In genomic region chr7:6614941-6615737, GRCh38 we compare ENCODE assay signal across 8 cellular contexts. TPM values are rescaled to one million over a fixed set of nuclear protein-coding genes. Genes with fewer than 3 reads are reported as not detected.
DNase-seq lines count a peak whose midpoint lies in the region; ATAC-seq and TF ChIP-seq lines count a peak whose summit lies in the region.

Gene ZNF853, plus strand, starts transcription at chr7:6615610. Its CDS starts 565 bp downstream, at chr7:6616175.

- H3K4me3 Mint-ChIP-seq in activated CD8-positive, alpha-beta T cell treated with anti-CD3 and anti-CD28 coated beads for 36 hours: peak within 1 kb of the TSS; percentile 73

- DNase-seq in activated CD8-positive, alpha-beta T cell treated with anti-CD3 and anti-CD28 coated beads for 36 hours: no peak
- DNase-seq in foreskin keratinocyte (no peak), omental fat pad (ENCODE audit: low spot score) (no peak), HUDEP-2 (lab: John Stamatoyannopoulos, UW; ENCODE audit: unreplicated experiment in 76 of 76) (no peak), A172 (ENCODE audit: low spot score) (no peak)

- H3K9me3 ChIP-seq in HEK293 (ENCODE audit: control insufficient read depth, insufficient read depth, low read depth, low read length): no peaks in the 10 kb centered on the region

- H3K27ac ChIP-seq in HEK293 (ENCODE audit: extremely low read depth, low read depth, low read length) (peak within 1 kb of the TSS; percentile 71; the same call in 1 of the 2 replicates), foreskin keratinocyte (no peak within 1 kb of the TSS)

- H3K27ac Mint-ChIP-seq in activated CD8-positive, alpha-beta T cell treated with anti-CD3 and anti-CD28 coated beads for 36 hours: peak within 1 kb of the TSS; percentile 24

- peaks cover 2% of the 10 kb centered on the region for H3K27me3 Mint-ChIP-seq in activated CD8-positive, alpha-beta T cell treated with anti-CD3 and anti-CD28 coated beads for 36 hours

- peaks cover 11% of the 10 kb centered on the region for H3K4me1 Mint-ChIP-seq in activated CD8-positive, alpha-beta T cell treated with anti-CD3 and anti-CD28 coated beads for 36 hours (ENCODE audit: low read depth)

- H3K4me3 ChIP-seq in HEK293 (ENCODE audit: low read depth, low read length): peak within 1 kb of the TSS; percentile 64

- POLR2A ChIA-PET in HEK293 (lab: Yijun Ruan, JAX): no interaction called here
- POLR2A ChIA-PET in activated CD8-positive, alpha-beta T cell treated with anti-CD3 and anti-CD28 coated beads for 36 hours (lab: Charles Lee): no interaction called here

- ATAC-seq in activated CD8-positive, alpha-beta T cell treated with anti-CD3 and anti-CD28 coated beads for 36 hours: peak; percentile 52
- ATAC-seq in foreskin keratinocyte (peak; percentile 9), omental fat pad (ENCODE audit: low FRiP score) (peak; percentile 54), GM19395 (IDR thresholded peaks at IDR 0.05; ENCODE audit: unreplicated experiment) (no peak), HG02759 (IDR thresholded peaks at IDR 0.05; ENCODE audit: unreplicated experiment) (no peak)

- H3K9me3 Mint-ChIP-seq in activated CD8-positive, alpha-beta T cell treated with anti-CD3 and anti-CD28 coated beads for 36 hours: no peaks in the 10 kb centered on the region

- CTCF ChIA-PET in HEK293 (lab: Yijun Ruan, JAX): interaction anchor here (0.6 kb wide), 1 partner anchor 140 kb away, joined by 3 read pairs; no protein-coding TSS in a partner anchor
- CTCF ChIA-PET in activated CD8-positive, alpha-beta T cell treated with anti-CD3 and anti-CD28 coated beads for 36 hours (lab: Charles Lee): no interaction called here

- H3K36me3 Mint-ChIP-seq in activated CD8-positive, alpha-beta T cell treated with anti-CD3 and anti-CD28 coated beads for 36 hours (ENCODE audit: low read depth): no peaks in the 10 kb centered on the region

- H3K27me3 ChIP-seq in foreskin keratinocyte: peaks cover 57% of the 10 kb centered on the region

- H3K36me3 ChIP-seq in HEK293 (ENCODE audit: control insufficient read depth in 2 of 2, insufficient read depth in 1 of 2, low read length in 2 of 2): peaks cover 6 to 10% of the 10 kb centered on the region in 2 experiments; a peak in 2 of 3 replicates

- intact Hi-C loops in activated CD8-positive, alpha-beta T cell treated with anti-CD3 and anti-CD28 coated beads for 36 hours (cut with micrococcal nuclease): no loop called here

- 0 out of 2 replicates have a peak, but pooled peaks have one; percentile 16 for TF ChIP-seq CTCF in HEK293 (tag by site-specific recombination; IDR thresholded peaks at IDR 0.05)
- no peak for TF ChIP-seq CTCF in activated CD8-positive, alpha-beta T cell treated with anti-CD3 and anti-CD28 coated beads for 36 hours (IDR thresholded peaks at IDR 0.05)
- TF ChIP-seq CTCF in foreskin keratinocyte (conservative IDR thresholded peaks at IDR 0.05): no peak
- TF ChIP-seq CTCF in omental fat pad (IDR thresholded peaks at IDR 0.05): no peak

- H3K4me1 ChIP-seq in HEK293 (ENCODE audit: control insufficient read depth, insufficient read depth, low read length) (no peaks in the 10 kb centered on the region), foreskin keratinocyte (no peaks in the 10 kb centered on the region)

TF ChIP-seq in HEK293, 187 proteins besides CTCF, POLR2A, EP300 and RAD21:
- peak; percentile 72 for TF ChIP-seq ZNF423 (tag by site-specific recombination; IDR thresholded peaks at IDR 0.05)
- peak; percentile 97 for TF ChIP-seq GLIS1 (tag by site-specific recombination; IDR thresholded peaks at IDR 0.05)
- TF ChIP-seq, protein P1, sequence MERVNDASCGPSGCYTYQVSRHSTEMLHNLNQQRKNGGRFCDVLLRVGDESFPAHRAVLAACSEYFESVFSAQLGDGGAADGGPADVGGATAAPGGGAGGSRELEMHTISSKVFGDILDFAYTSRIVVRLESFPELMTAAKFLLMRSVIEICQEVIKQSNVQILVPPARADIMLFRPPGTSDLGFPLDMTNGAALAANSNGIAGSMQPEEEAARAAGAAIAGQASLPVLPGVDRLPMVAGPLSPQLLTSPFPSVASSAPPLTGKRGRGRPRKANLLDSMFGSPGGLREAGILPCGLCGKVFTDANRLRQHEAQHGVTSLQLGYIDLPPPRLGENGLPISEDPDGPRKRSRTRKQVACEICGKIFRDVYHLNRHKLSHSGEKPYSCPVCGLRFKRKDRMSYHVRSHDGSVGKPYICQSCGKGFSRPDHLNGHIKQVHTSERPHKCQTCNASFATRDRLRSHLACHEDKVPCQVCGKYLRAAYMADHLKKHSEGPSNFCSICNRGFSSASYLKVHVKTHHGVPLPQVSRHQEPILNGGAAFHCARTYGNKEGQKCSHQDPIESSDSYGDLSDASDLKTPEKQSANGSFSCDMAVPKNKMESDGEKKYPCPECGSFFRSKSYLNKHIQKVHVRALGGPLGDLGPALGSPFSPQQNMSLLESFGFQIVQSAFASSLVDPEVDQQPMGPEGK (tag by site-specific recombination; IDR thresholded peaks at IDR 0.05): peak; percentile 46; the same call in 1 of the 2 replicates
- peak; percentile 46; the same call in 1 of the 2 replicates for TF ChIP-seq ZBTB48 (tag by site-specific recombination; IDR thresholded peaks at IDR 0.05)
- TF ChIP-seq, protein P2, sequence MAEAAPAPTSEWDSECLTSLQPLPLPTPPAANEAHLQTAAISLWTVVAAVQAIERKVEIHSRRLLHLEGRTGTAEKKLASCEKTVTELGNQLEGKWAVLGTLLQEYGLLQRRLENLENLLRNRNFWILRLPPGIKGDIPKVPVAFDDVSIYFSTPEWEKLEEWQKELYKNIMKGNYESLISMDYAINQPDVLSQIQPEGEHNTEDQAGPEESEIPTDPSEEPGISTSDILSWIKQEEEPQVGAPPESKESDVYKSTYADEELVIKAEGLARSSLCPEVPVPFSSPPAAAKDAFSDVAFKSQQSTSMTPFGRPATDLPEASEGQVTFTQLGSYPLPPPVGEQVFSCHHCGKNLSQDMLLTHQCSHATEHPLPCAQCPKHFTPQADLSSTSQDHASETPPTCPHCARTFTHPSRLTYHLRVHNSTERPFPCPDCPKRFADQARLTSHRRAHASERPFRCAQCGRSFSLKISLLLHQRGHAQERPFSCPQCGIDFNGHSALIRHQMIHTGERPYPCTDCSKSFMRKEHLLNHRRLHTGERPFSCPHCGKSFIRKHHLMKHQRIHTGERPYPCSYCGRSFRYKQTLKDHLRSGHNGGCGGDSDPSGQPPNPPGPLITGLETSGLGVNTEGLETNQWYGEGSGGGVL (tag by site-specific recombination; IDR thresholded peaks at IDR 0.05): peak; percentile 68
- peak; percentile 98 for TF ChIP-seq ZNF335 (tag by site-specific recombination; conservative IDR thresholded peaks at IDR 0.05)
- TF ChIP-seq ZBTB26 (tag by site-specific recombination; optimal IDR thresholded peaks at IDR 0.05): peak; percentile 55
- TF ChIP-seq WT1 (tag by site-specific recombination; IDR thresholded peaks at IDR 0.05): peak; percentile 46; the same call in 1 of the 2 replicates
- no peak for TF ChIP-seq SCRT2 (tag by site-specific recombination; IDR thresholded peaks at IDR 0.05)
- TF ChIP-seq ZXDB (tag by site-specific recombination; IDR thresholded peaks at IDR 0.05): 0 out of 2 replicates have a peak, but pooled peaks have one; percentile 28
- peak; percentile 83 for TF ChIP-seq ZIC2 (tag by site-specific recombination; IDR thresholded peaks at IDR 0.05)
- no peak for TF ChIP-seq ZNF354C (tag by site-specific recombination; IDR thresholded peaks at IDR 0.05; ENCODE audit: borderline replicate concordance, low read depth)
- no peak for TF ChIP-seq ZNF792 (tag by site-specific recombination; IDR thresholded peaks at IDR 0.05)
- no peak for TF ChIP-seq MZF1 (tag by site-specific recombination; IDR thresholded peaks at IDR 0.05; ENCODE audit: borderline replicate concordance)
- no peak for TF ChIP-seq ZNF157 (tag by site-specific recombination; IDR thresholded peaks at IDR 0.05)
- 0 out of 2 replicates have a peak, but pooled peaks have one; percentile 31 for TF ChIP-seq ZNF561 (tag by site-specific recombination; IDR thresholded peaks at IDR 0.05; ENCODE audit: borderline replicate concordance)
- peak; percentile 61; the same call in 1 of the 2 replicates for TF ChIP-seq ZBTB20 (tag by site-specific recombination; IDR thresholded peaks at IDR 0.05)
- peak; percentile 80 for TF ChIP-seq GLIS2 (tag by site-specific recombination; IDR thresholded peaks at IDR 0.05)

RNA-seq across cellular contexts. Expression of gene ZNF853, which starts in this region (rescaled TPM):
- total RNA-seq in activated CD8-positive, alpha-beta T cell treated with anti-CD3 and anti-CD28 coated beads for 36 hours: 1 to 10 TPM; 1.3 to 1.8 TPM
- total RNA-seq in foreskin keratinocyte: 0.03 and 0.07 TPM in 2 replicates
- polyA plus RNA-seq in foreskin keratinocyte: 0.03 and 0.06 TPM in 2 replicates
- total RNA-seq in omental fat pad: 1 to 10 TPM; 4.1 to 5.6 (median 4.7) TPM
- total RNA-seq in A172 (2014; rRNA removed; shearing (Covaris generic)): 4.3 and 5.4 TPM in 2 replicates

Comparison
In these comparisons a context has a peak if more than half of its experiments do, and no peak if none do; other contexts are left out.
1. Peak in ATAC-seq in foreskin keratinocyte; RNA of the gene not detected or under 1 TPM.
2. ATAC-seq: peak in activated CD8-positive, alpha-beta T cell treated with anti-CD3 and anti-CD28 coated beads for 36 hours (single experiment) and omental fat pad (single experiment); none in GM19395 (single experiment) and HG02759 (single experiment).